In genomic region chr2:112055110-112055832, GRCh38 we compare ENCODE assay signal across 1 cellular context.
TF ChIP-seq lines count a peak whose summit lies in the region.

Gene TMEM87B, plus strand, starts transcription at chr2:112055269. Its CDS starts 323 bp downstream, at chr2:112055592.

TF ChIP-seq in K562, 482 proteins besides CTCF, POLR2A, EP300 and RAD21 (continued from another document and continues in another):
- TF ChIP-seq CREB3L1 (IDR thresholded peaks at IDR 0.05; ENCODE audit: borderline replicate concordance, low read depth): peak; percentile 83
- no peak for TF ChIP-seq NUFIP1 (IDR thresholded peaks at IDR 0.05; ENCODE audit: partially characterized antibody)
- TF ChIP-seq ELK1 (CRISPR knock-in tag; IDR thresholded peaks at IDR 0.05): no peak
- peak; percentile 37; the same call in 1 of the 2 replicates for TF ChIP-seq ELF1 (tag; IDR thresholded peaks at IDR 0.05)
- TF ChIP-seq REST (CRISPR knock-in tag; IDR thresholded peaks at IDR 0.05; ENCODE audit: low read depth): 0 out of 2 replicates have a peak, but pooled peaks have one; percentile 47
- TF ChIP-seq ZEB2 (IDR thresholded peaks at IDR 0.05): peak; percentile 74; the same call in 1 of the 2 replicates
- TF ChIP-seq ZNF212 (CRISPR knock-in tag; IDR thresholded peaks at IDR 0.05): 0 out of 2 replicates have a peak, but pooled peaks have one; percentile 36
- peak in 1 of 2 experiments; percentile 68; a peak in 1 of 4 replicates for TF ChIP-seq FOXA3 (CRISPR knock-in tag; conservative IDR thresholded peaks at IDR 0.05 in 1 of 2, IDR thresholded peaks at IDR 0.05 in 1 of 2)
- TF ChIP-seq MYC (IDR thresholded peaks at IDR 0.05; ENCODE audit: low read depth, low read length): peak; percentile 80
- no peak for TF ChIP-seq MYC (CRISPR knock-in tag; IDR thresholded peaks at IDR 0.05; ENCODE audit: borderline replicate concordance, low read depth)
- peak; percentile 66 to 86; a peak in 3 of 4 replicates for TF ChIP-seq MAZ (CRISPR knock-in tag; conservative IDR thresholded peaks at IDR 0.05 in 1 of 2, IDR thresholded peaks at IDR 0.05 in 1 of 2)
- no peak for TF ChIP-seq KAT2B (IDR thresholded peaks at IDR 0.05; ENCODE audit: low read depth, low read length)
- peak; percentile 91 for TF ChIP-seq POLR2AphosphoS5 (IDR thresholded peaks at IDR 0.05; ENCODE audit: control insufficient read depth, insufficient read depth, low read depth, low read length)
- peak; percentile 89 for TF ChIP-seq CCNT2 (IDR thresholded peaks at IDR 0.05; ENCODE audit: borderline replicate concordance, extremely low read depth, insufficient read length, low read depth, low read length)
- TF ChIP-seq ZNF764 (CRISPR knock-in tag; IDR thresholded peaks at IDR 0.05; ENCODE audit: low read depth): no peak
- TF ChIP-seq TCF7L2 (IDR thresholded peaks at IDR 0.05; ENCODE audit: low read depth, low read length): no peak
- TF ChIP-seq RBBP5 (IDR thresholded peaks at IDR 0.05; ENCODE audit: borderline replicate concordance, insufficient read depth, low read length, poor library complexity, severe bottlenecking): peak; percentile 83
- TF ChIP-seq AFF4 (CRISPR knock-in tag; IDR thresholded peaks at IDR 0.05): peak; percentile 89
- no peak for TF ChIP-seq MECOM (CRISPR knock-in tag; IDR thresholded peaks at IDR 0.05)
- TF ChIP-seq MLLT1 (IDR thresholded peaks at IDR 0.05): peak; percentile 61 to 90; a peak in 3 of 4 replicates
- TF ChIP-seq ELF4 (CRISPR knock-in tag; IDR thresholded peaks at IDR 0.05): 0 out of 2 replicates have a peak, but pooled peaks have one; percentile 48
- no peak; the same call in 1 of the 2 replicates for TF ChIP-seq HMGXB4 (CRISPR knock-in tag; IDR thresholded peaks at IDR 0.05)
- peak; percentile 50; the same call in 1 of the 2 replicates for TF ChIP-seq NFRKB (IDR thresholded peaks at IDR 0.05; ENCODE audit: low read depth)
- no peak for TF ChIP-seq TARDBP (IDR thresholded peaks at IDR 0.05)
- TF ChIP-seq ZNF609 (CRISPR knock-in tag; IDR thresholded peaks at IDR 0.05; ENCODE audit: borderline replicate concordance): peak; percentile 62; the same call in 1 of the 2 replicates
- TF ChIP-seq MTA2 (IDR thresholded peaks at IDR 0.05; ENCODE audit: low read depth): peak; percentile 84
- TF ChIP-seq POLR2AphosphoS2 (IDR thresholded peaks at IDR 0.05; ENCODE audit: low read length): no peak
- no peak for TF ChIP-seq ZNF41 (CRISPR knock-in tag; conservative IDR thresholded peaks at IDR 0.05)
- TF ChIP-seq TCF3 (CRISPR knock-in tag; IDR thresholded peaks at IDR 0.05): peak; percentile 97
- TF ChIP-seq CREB1 (IDR thresholded peaks at IDR 0.05): peak; percentile 43
- peak; percentile 23; the same call in 1 of the 2 replicates for TF ChIP-seq CREB1 (CRISPR knock-in tag; IDR thresholded peaks at IDR 0.05)
- peak; percentile 25 for TF ChIP-seq KDM5B (IDR thresholded peaks at IDR 0.05; ENCODE audit: insufficient replicate concordance, low read depth, low read length)
- peak; percentile 93 for TF ChIP-seq DPF2 (IDR thresholded peaks at IDR 0.05)
- TF ChIP-seq CTBP1 (IDR thresholded peaks at IDR 0.05; ENCODE audit: borderline replicate concordance): peak; percentile 93
- TF ChIP-seq DNMT1 (IDR thresholded peaks at IDR 0.05): no peak
- peak; percentile 64; the same call in 1 of the 2 replicates for TF ChIP-seq ZNF175 (CRISPR knock-in tag; IDR thresholded peaks at IDR 0.05; ENCODE audit: low read depth)
- TF ChIP-seq DDX20 (tag; IDR thresholded peaks at IDR 0.05; ENCODE audit: low read depth): no peak
- no peak for TF ChIP-seq TFAM (CRISPR knock-in tag; conservative IDR thresholded peaks at IDR 0.05)
- no peak for TF ChIP-seq SREBF1 (IDR thresholded peaks at IDR 0.05; ENCODE audit: borderline replicate concordance, low read depth, low read length)
- peak; percentile 22 for TF ChIP-seq HNRNPLL (IDR thresholded peaks at IDR 0.05; ENCODE audit: low read depth, low read length, poor library complexity, severe bottlenecking)
- TF ChIP-seq ZNF408 (CRISPR knock-in tag; IDR thresholded peaks at IDR 0.05; ENCODE audit: low read depth): no peak
- peak; percentile 92 for TF ChIP-seq NFIC (IDR thresholded peaks at IDR 0.05)
- TF ChIP-seq FOXM1 (IDR thresholded peaks at IDR 0.05; ENCODE audit: low read depth): peak; percentile 36; the same call in 1 of the 2 replicates
- peak; percentile 83; the same call in 1 of the 2 replicates for TF ChIP-seq FOXM1 (CRISPR knock-in tag; IDR thresholded peaks at IDR 0.05; ENCODE audit: low read depth)
- peak; percentile 90 for TF ChIP-seq LEF1 (IDR thresholded peaks at IDR 0.05)
- peak; percentile 58; the same call in 1 of the 2 replicates for TF ChIP-seq ZNF274 (IDR thresholded peaks at IDR 0.05; ENCODE audit: borderline replicate concordance, low read depth, low read length)
